18 cellular contexts compared by ENCODE assay signal in the genomic region with DNA sequence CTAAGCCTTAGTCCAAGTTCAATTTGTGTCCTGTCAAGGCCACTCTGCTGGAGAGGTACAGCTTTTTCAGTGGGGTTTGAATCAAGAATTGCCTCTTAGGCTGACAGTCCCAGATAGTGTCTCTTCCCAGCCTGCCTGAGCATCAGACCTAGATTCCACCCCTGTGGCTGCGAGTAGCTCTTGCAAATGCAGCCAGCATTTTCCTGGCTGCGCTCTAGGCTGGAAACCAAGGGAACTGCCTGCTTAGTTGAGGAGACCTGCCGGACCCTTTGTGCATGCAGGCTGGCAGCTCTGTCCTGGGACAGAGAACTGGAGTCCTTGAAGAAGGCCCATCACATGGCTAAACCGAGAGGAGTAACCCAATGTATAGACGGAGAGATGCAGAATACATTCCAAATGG.
"Had no signal": no experiment of that assay in that cellular context is flagged by ENCODE, and none has a peak within 500 bp of the region (broad histone marks: within the 10 kb centered on the region; RNA-seq: fewer than 3 reads in every experiment).

No MANE protein-coding gene starts in this region.

- ATAC-seq: left cardiac atrium; left lung; natural killer cell; psoas muscle; right cardiac atrium; stimulated activated memory B cell treated with anti-CD40 and anti-IgM and Interleukin-4, amounts not matched to agents 10 μg/mL and 1 μg/mL and 100 μg/mL, for 72 hours had no signal

- H3K27me3 ChIP-seq: esophagus squamous epithelium, left lung, tibial nerve, upper lobe of left lung had no signal

- H3K27ac ChIP-seq: coronary artery, esophagus squamous epithelium, left lung, psoas muscle, sigmoid colon, thoracic aorta, tibial nerve, upper lobe of left lung had no signal

- H3K27me3 Mint-ChIP-seq: stimulated activated memory B cell treated with anti-CD40 and anti-IgM and Interleukin-4, amounts not matched to agents 10 μg/mL and 1 μg/mL and 100 μg/mL, for 72 hours; stimulated activated naive CD8-positive, alpha-beta T cell treated with anti-CD3 and anti-CD28 coated beads, Interleukin-15, Interleukin-2, amounts not matched to agents 100 ng/mL and 50 ng/mL, for 24 hours had no signal

- DNase-seq: dermis blood vessel endothelial cell; effector memory CD4-positive, alpha-beta T cell; erythroblast; esophagus squamous epithelium; left cardiac atrium; left lung; natural killer cell; posterior cingulate gyrus; psoas muscle; right cardiac atrium; sigmoid colon; stimulated activated CD4-positive, alpha-beta T cell treated with anti-CD3 and anti-CD28 coated beads, Interleukin-4, amount 100 ng/mL, for 4 hours; upper lobe of left lung had no signal

- H3K36me3 ChIP-seq: esophagus squamous epithelium, left lung, sigmoid colon, thoracic aorta, tibial nerve, upper lobe of left lung had no signal

- H3K4me1 ChIP-seq: esophagus squamous epithelium, left lung, psoas muscle, sigmoid colon, tibial nerve, upper lobe of left lung had no signal

- H3K4me3 ChIP-seq: coronary artery, esophagus squamous epithelium, left lung, psoas muscle, sigmoid colon, thoracic aorta, tibial nerve, upper lobe of left lung had no signal

- H3K36me3 Mint-ChIP-seq: natural killer cell; stimulated activated memory B cell treated with anti-CD40 and anti-IgM and Interleukin-4, amounts not matched to agents 10 μg/mL and 1 μg/mL and 100 μg/mL, for 72 hours had no signal

- H3K4me3 Mint-ChIP-seq: natural killer cell; stimulated activated memory B cell treated with anti-CD40 and anti-IgM and Interleukin-4, amounts not matched to agents 10 μg/mL and 1 μg/mL and 100 μg/mL, for 72 hours; stimulated activated naive CD8-positive, alpha-beta T cell treated with anti-CD3 and anti-CD28 coated beads, Interleukin-15, Interleukin-2, amounts not matched to agents 100 ng/mL and 50 ng/mL, for 24 hours had no signal

- H3K4me1 Mint-ChIP-seq: natural killer cell; stimulated activated memory B cell treated with anti-CD40 and anti-IgM and Interleukin-4, amounts not matched to agents 10 μg/mL and 1 μg/mL and 100 μg/mL, for 72 hours had no signal

- H3K27ac Mint-ChIP-seq: natural killer cell; stimulated activated memory B cell treated with anti-CD40 and anti-IgM and Interleukin-4, amounts not matched to agents 10 μg/mL and 1 μg/mL and 100 μg/mL, for 72 hours; stimulated activated naive CD8-positive, alpha-beta T cell treated with anti-CD3 and anti-CD28 coated beads, Interleukin-15, Interleukin-2, amounts not matched to agents 100 ng/mL and 50 ng/mL, for 24 hours had no signal
